ENCODE assay signal across 8 cellular contexts in the genomic region with DNA sequence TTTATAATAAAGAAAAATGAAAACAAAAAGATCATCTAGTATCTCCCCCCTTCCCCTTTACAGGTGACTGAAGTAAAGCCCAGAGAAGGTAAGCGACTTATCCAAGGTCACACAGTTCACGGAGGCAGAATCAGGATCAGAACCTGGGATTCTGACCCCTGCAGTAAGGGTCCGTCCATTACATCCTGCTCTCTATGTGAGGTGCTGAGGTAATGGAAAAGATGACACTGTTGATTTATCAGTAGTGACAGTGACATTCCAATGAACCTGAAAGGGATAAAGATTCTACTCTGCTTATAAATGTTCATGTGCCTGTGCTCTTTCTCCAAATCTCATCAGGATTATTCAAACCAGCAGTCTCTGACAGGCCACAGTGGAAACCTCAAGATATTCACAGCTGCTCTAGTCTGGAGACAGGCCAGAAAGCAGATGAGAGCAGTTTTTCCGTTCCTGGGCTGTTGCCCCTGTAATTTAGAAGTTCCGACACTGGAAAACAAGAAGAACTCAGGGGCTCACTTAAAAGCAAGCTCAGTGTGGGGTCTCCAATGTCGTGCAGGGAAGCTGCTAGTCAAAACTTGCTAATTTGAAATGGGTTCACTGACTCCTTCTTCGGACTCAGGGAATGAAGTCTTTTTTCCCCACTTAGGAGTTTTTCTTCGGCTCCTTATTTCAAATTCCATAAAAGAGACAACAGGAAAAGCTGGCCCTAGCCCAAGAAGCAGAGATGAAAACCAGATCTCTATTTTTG.
DNase-seq lines count a peak whose midpoint lies in the region; ATAC-seq, FAIRE-seq and TF ChIP-seq lines count a peak whose summit lies in the region.

No MANE protein-coding gene starts in this region.

- H3K4me3 ChIP-seq in foreskin fibroblast (ENCODE audit: low read depth in 1 of 2, low read length in 2 of 2) = peak overlapping the region; percentile 16 to 21

- DNase-seq in NCI-H2227 (lab: John Stamatoyannopoulos, UW; ENCODE audit: unreplicated experiment) = peak; percentile 17
- DNase-seq in foreskin fibroblast = peak; percentile 38 to 75
- DNase-seq in stromal cell of bone marrow (ENCODE audit: low read depth) = peak; percentile 28
- DNase-seq in H54 (ENCODE audit: insufficient read length, low spot score) = no peak
- no peak for DNase-seq in NCI-H226
- no peak for DNase-seq in stimulated activated naive CD4-positive, alpha-beta T cell (lab: John Stamatoyannopoulos, UW)

- peak; percentile 21 for ATAC-seq in GM18499 (IDR thresholded peaks at IDR 0.05; ENCODE audit: insufficient read depth, unreplicated experiment)
- ATAC-seq in HG02571 (IDR thresholded peaks at IDR 0.05; ENCODE audit: unreplicated experiment) = peak; percentile 28

- no peak for TF ChIP-seq POLR2A in H54 (IDR thresholded peaks at IDR 0.05; ENCODE audit: low read depth, low read length)

- no peak for FAIRE-seq in H54 (lab: Jason Lieb, UNC)

- TF ChIP-seq CTCF in foreskin fibroblast (IDR thresholded peaks at IDR 0.05; ENCODE audit: low read depth, low read length) = no peak

Comparison
In these comparisons a context has a peak if more than half of its experiments do, and no peak if none do; other contexts are left out.
1. DNase-seq: peak in NCI-H2227 (single experiment), foreskin fibroblast (2 of 2) and stromal cell of bone marrow (single experiment); none in H54 (single experiment), NCI-H226 (single experiment) and stimulated activated naive CD4-positive, alpha-beta T cell (0 of 6).